Comparison of ENCODE assay signal across 9 cellular contexts in genomic region chr10:126972622-126973414, GRCh38.
DNase-seq lines count a peak whose midpoint lies in the region; ATAC-seq and TF ChIP-seq lines count a peak whose summit lies in the region.
"Had no signal": no experiment of that assay in that cellular context is flagged by ENCODE, and none has a peak within 500 bp of the region (broad histone marks: within the 10 kb centered on the region; RNA-seq: fewer than 3 reads in every experiment).

No MANE protein-coding gene starts in this region.

- TF ChIP-seq RAD21 in liver (IDR thresholded peaks at IDR 0.05), result peak; percentile 53 to 59

- WGBS in liver, result 18% methylated on average over 11 of the region's 11 CpGs
- 33% methylated on average over 11 of the region's 11 CpGs for WGBS in urinary bladder

- TF ChIP-seq CTCF in cardiac fibroblast (IDR thresholded peaks at IDR 0.05; ENCODE audit: low read depth, low read length) (no peak), liver (IDR thresholded peaks at IDR 0.05; ENCODE audit: low read depth, low read length, missing input control) (no peak)

- H3K36me3 ChIP-seq in liver (ENCODE audit: control insufficient read depth in 4 of 4, insufficient read depth in 3 of 4, low read depth in 1 of 4, low read length in 3 of 4) (peaks cover 0 to 14% (median 3%) of the 10 kb centered on the region in 4 donors), urinary bladder (ENCODE audit: insufficient read depth) (no peaks in the 10 kb centered on the region)

- H3K27ac ChIP-seq in liver (ENCODE audit: low read depth in 1 of 2, low read length in 2 of 2) (peak overlapping the region; percentile 74), urinary bladder (ENCODE audit: low read depth) (peak overlapping the region; percentile 57)

- H3K4me3 ChIP-seq in cardiac fibroblast (replicated peaks in 1 of 2; ENCODE audit: low read depth in 2 of 2, low read length in 2 of 2) (peak overlapping the region in 1 of 2 donors; percentile 28), liver (ENCODE audit: low read depth in 1 of 3, low read length in 3 of 3) (peak overlapping the region in 1 of 3 donors; percentile 14), urinary bladder (ENCODE audit: low read depth, low read length) (no peak overlapping the region)

- ATAC-seq in HG02885 (IDR thresholded peaks at IDR 0.05; ENCODE audit: poor library complexity, unreplicated experiment) (no peak), GM19463 (IDR thresholded peaks at IDR 0.05; ENCODE audit: unreplicated experiment) (no peak), HG03457 (IDR thresholded peaks at IDR 0.05; ENCODE audit: unreplicated experiment) (no peak)

- peak overlapping the region in 1 of 2 donors; percentile 75 for H3K9ac ChIP-seq in liver (ENCODE audit: low read depth in 1 of 2, low read length in 2 of 2)

- no peaks in the 10 kb centered on the region for H3K9me3 ChIP-seq in liver (ENCODE audit: control insufficient read depth in 4 of 4, low read length in 3 of 4)

- no peaks in the 10 kb centered on the region for H3K27me3 ChIP-seq in liver (ENCODE audit: control insufficient read depth in 4 of 4, insufficient read depth in 4 of 4, low read length in 3 of 4)

- H3K4me1 ChIP-seq in liver (ENCODE audit: control insufficient read depth in 4 of 4, insufficient read depth in 4 of 4, low read length in 3 of 4) (peaks cover 0 to 11% (median 8%) of the 10 kb centered on the region in 4 donors), urinary bladder (ENCODE audit: insufficient read depth) (no peaks in the 10 kb centered on the region)

- DNase-seq in HS-5 (ENCODE audit: low read depth) (peak; percentile 82), cardiac fibroblast (ENCODE audit: low read depth in 2 of 2) (peak; percentile 88 to 92)
- DNase-seq: activated CD4-positive, CD25-positive, alpha-beta regulatory T cell treated with anti-CD3 and anti-CD28 coated beads, Interleukin-2, amount 50 U/mL, for 72 hours; anterior cingulate cortex had no signal

TF ChIP-seq in liver, 16 proteins besides CTCF, POLR2A, EP300 and RAD21:
- TF ChIP-seq GABPA (IDR thresholded peaks at IDR 0.05 in 1 of 2, conservative IDR thresholded peaks at IDR 0.05 in 1 of 2) (peak in 1 of 2 donors; percentile 62), EGR1 (IDR thresholded peaks at IDR 0.05; ENCODE audit: low read depth in 2 of 2) (no peak), JUND (IDR thresholded peaks at IDR 0.05) (peak; percentile 87 to 88), YY1 (IDR thresholded peaks at IDR 0.05) (peak; percentile 67), ZBTB33 (IDR thresholded peaks at IDR 0.05) (no peak), NR2F2 (IDR thresholded peaks at IDR 0.05) (peak; percentile 36), SP1 (IDR thresholded peaks at IDR 0.05) (peak; percentile 56), REST (IDR thresholded peaks at IDR 0.05) (peak; percentile 27), TAF1 (conservative IDR thresholded peaks at IDR 0.05) (no peak), ATF3 (IDR thresholded peaks at IDR 0.05) (peak; percentile 52), HNF4G (IDR thresholded peaks at IDR 0.05) (no peak), HNF4A (conservative IDR thresholded peaks at IDR 0.05) (peak in 1 of 2 donors; percentile 54), MAX (IDR thresholded peaks at IDR 0.05) (no peak), FOXA2 (IDR thresholded peaks at IDR 0.05) (no peak), RXRA (IDR thresholded peaks at IDR 0.05) (peak; percentile 9 to 59), FOXA1 (IDR thresholded peaks at IDR 0.05) (no peak)
TF ChIP-seq in liver: peak in this region for 9.
